ENCODE assay signal across 10 cellular contexts in the genomic region with DNA sequence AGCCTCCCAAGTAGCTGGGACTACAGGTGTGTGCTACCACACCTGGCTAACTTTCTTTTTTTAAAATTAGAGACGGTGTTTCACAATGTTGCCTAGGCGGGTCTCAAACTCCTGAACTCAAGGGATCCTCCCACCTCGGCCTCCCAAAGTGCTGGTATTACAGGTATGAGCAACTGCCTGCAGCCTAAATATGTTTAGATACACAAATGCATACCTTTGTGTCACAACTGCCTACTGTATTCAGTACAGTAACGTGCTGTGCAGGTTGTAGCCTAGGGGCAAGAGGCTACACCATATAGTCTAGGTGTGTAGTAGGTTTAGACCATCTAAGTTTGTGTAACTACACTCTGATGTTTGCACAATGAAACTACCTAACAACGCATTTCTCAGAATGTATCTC. TPM values are rescaled to one million over a fixed set of nuclear protein-coding genes. Genes with fewer than 3 reads are reported as not detected.
"Had no signal": no experiment of that assay in that cellular context is flagged by ENCODE, and none has a peak within 500 bp of the region (broad histone marks: within the 10 kb centered on the region; RNA-seq: fewer than 3 reads in every experiment).

No MANE protein-coding gene starts in this region.

- H2AFZ ChIP-seq: GM23248 had no signal

- FAIRE-seq: H1, H54, HepG2 had no signal

- H3K36me3 Mint-ChIP-seq: IgD-negative memory B cell had no signal

- H3K9me3 Mint-ChIP-seq: H9, IgD-negative memory B cell had no signal

- H3K4me3 Mint-ChIP-seq: H9, IgD-negative memory B cell had no signal

- H3K27ac ChIP-seq: GM23248, HL-60 had no signal

- H3K4me3 ChIP-seq: GM23248 had no signal

- H3K9ac ChIP-seq: GM23248 had no signal

- DNase-seq: GM23248, H9, HCEC 1CT, KBM-7 had no signal

- ATAC-seq: HepG2 had no signal

- H3K27me3 Mint-ChIP-seq: IgD-negative memory B cell had no signal

- H3K27ac Mint-ChIP-seq: IgD-negative memory B cell had no signal

- H3K4me1 Mint-ChIP-seq: H9, IgD-negative memory B cell had no signal

RNA-seq across cellular contexts. Expression of gene PAK6, which starts 9.5 kb away (rescaled TPM):
- total RNA-seq: GM23248 had no signal
- polyA plus RNA-seq: GM23248, HepG2, IgD-negative memory B cell had no signal

RNA-seq across cellular contexts. Expression of gene ANKRD63, which starts 53.5 kb away (rescaled TPM):
- total RNA-seq: GM23248, HepG2, HT1080 had no signal
- polyA plus RNA-seq: GM23248, HepG2, IgD-negative memory B cell had no signal
